ENCODE assay signal across 8 cellular contexts in the genomic region with DNA sequence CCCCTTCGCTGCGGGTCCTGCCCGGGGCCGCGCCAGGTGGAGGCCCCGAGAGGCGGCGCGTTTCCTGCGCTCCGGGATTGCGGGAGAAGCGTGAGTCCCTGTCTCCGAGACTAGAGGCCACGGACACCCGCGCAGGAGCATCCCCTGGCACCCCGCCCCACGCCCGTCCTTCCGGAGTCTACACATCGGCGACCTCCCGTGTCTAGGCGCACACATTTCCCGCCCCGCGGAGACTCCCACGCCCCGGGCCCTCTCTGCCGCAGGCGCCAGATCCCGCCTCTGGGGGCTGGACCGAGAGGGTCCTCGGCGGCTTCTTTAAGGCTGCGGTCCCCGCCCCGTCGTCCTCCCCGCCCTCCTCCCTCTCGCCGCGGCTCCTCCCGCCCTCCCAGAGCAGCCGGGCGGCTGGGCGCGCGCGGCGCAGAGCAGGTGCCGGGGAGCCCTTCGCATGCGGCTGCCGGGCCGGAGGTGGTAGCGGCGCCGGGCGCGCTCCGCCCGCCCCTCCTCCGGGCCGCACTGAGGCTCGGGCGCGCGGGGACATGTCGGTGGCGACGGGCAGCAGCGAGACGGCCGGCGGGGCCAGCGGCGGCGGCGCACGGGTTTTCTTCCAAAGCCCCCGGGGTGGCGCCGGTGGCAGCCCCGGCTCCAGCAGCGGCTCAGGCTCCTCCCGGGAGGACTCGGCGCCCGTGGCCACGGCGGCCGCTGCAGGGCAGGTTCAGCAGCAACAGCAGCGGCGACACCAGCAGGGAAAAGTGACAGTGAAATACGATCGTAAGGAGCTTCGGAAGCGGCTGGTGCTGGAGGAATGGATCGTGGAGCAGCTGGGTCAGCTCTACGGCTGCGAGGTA. TPM values are rescaled to one million over a fixed set of nuclear protein-coding genes. Genes with fewer than 3 reads are reported as not detected.
A peak's percentile ranks its signal among the peaks of the same experiment; 100 is the strongest.
DNase-seq lines count a peak whose midpoint lies in the region; ATAC-seq and TF ChIP-seq lines count a peak whose summit lies in the region.

A gene with protein sequence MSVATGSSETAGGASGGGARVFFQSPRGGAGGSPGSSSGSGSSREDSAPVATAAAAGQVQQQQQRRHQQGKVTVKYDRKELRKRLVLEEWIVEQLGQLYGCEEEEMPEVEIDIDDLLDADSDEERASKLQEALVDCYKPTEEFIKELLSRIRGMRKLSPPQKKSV (plus strand): TSS at position 388 of the 845 bp plus-strand sequence. CDS start 149 bp downstream, at position 537.

- peaks cover 33% of the 10 kb centered on the region for H3K4me1 ChIP-seq in neuron (ENCODE audit: insufficient read depth, low read length)

- H3K36me3 ChIP-seq in neuron (ENCODE audit: insufficient read depth, low read length): no peaks in the 10 kb centered on the region

- DNase-seq in COLO668 (lab: John Stamatoyannopoulos, UW; ENCODE audit: unreplicated experiment) (peak; percentile 74), LoVo (ENCODE audit: low spot score) (peak; percentile 52), foreskin fibroblast (peak in 1 of 2 donors; percentile 34), epidermal melanocyte (ENCODE audit: insufficient read length, low spot score) (no peak)
- DNase-seq in activated CD8-positive, alpha-beta T cell treated with anti-CD3 and anti-CD28 coated beads for 36 hours: peak; percentile 47

- peak within 1 kb of the TSS; percentile 45 for H3K4me3 Mint-ChIP-seq in activated CD8-positive, alpha-beta T cell treated with anti-CD3 and anti-CD28 coated beads for 36 hours

- H3K27me3 Mint-ChIP-seq in activated CD8-positive, alpha-beta T cell treated with anti-CD3 and anti-CD28 coated beads for 36 hours: peaks cover 63% of the 10 kb centered on the region

- no peaks in the 10 kb centered on the region for H3K9me3 ChIP-seq in neuron (ENCODE audit: low read length)

- intact Hi-C loops in activated CD8-positive, alpha-beta T cell treated with anti-CD3 and anti-CD28 coated beads for 36 hours (cut with micrococcal nuclease): no loop called here

- no peaks in the 10 kb centered on the region for H3K27me3 ChIP-seq in neuron (ENCODE audit: insufficient read depth, low read length)

- H3K4me3 ChIP-seq in foreskin fibroblast (ENCODE audit: low read depth in 1 of 2, low read length in 2 of 2) (peak within 1 kb of the TSS; percentile 35 to 45), neuron (ENCODE audit: low read length) (peak within 1 kb of the TSS; percentile 96)

- peak; percentile 81 for ATAC-seq in activated CD8-positive, alpha-beta T cell treated with anti-CD3 and anti-CD28 coated beads for 36 hours
- ATAC-seq in HG02970 (IDR thresholded peaks at IDR 0.05; ENCODE audit: low FRiP score, unreplicated experiment) (no peak), GM18517 (IDR thresholded peaks at IDR 0.05; ENCODE audit: unreplicated experiment) (no peak)

- POLR2A ChIA-PET in activated CD8-positive, alpha-beta T cell treated with anti-CD3 and anti-CD28 coated beads for 36 hours (lab: Charles Lee): no interaction called here

- TF ChIP-seq CTCF in activated CD8-positive, alpha-beta T cell treated with anti-CD3 and anti-CD28 coated beads for 36 hours (IDR thresholded peaks at IDR 0.05): no peak
- no peak for TF ChIP-seq CTCF in foreskin fibroblast (IDR thresholded peaks at IDR 0.05; ENCODE audit: low read depth, low read length)

- CTCF ChIA-PET in activated CD8-positive, alpha-beta T cell treated with anti-CD3 and anti-CD28 coated beads for 36 hours (lab: Charles Lee): interaction anchor here (1.0 kb wide), 1 partner anchor 11 kb away, joined by 3 read pairs; no protein-coding TSS in a partner anchor

- peak within 1 kb of the TSS; percentile 78 for H2AFZ ChIP-seq in neuron (ENCODE audit: low read depth, low read length)

- no peak within 1 kb of the TSS for H3K27ac Mint-ChIP-seq in activated CD8-positive, alpha-beta T cell treated with anti-CD3 and anti-CD28 coated beads for 36 hours

- no peaks in the 10 kb centered on the region for H3K36me3 Mint-ChIP-seq in activated CD8-positive, alpha-beta T cell treated with anti-CD3 and anti-CD28 coated beads for 36 hours (ENCODE audit: low read depth)

- peaks cover 1% of the 10 kb centered on the region for H3K9me3 Mint-ChIP-seq in activated CD8-positive, alpha-beta T cell treated with anti-CD3 and anti-CD28 coated beads for 36 hours

- peaks cover 16% of the 10 kb centered on the region for H3K4me1 Mint-ChIP-seq in activated CD8-positive, alpha-beta T cell treated with anti-CD3 and anti-CD28 coated beads for 36 hours (ENCODE audit: low read depth)

RNA-seq across cellular contexts. Expression of the gene that starts here (rescaled TPM):
- under 1 TPM; 0.65 to 0.86 TPM for total RNA-seq in activated CD8-positive, alpha-beta T cell treated with anti-CD3 and anti-CD28 coated beads for 36 hours

Comparison
In these comparisons a context has a peak if more than half of its experiments do, and no peak if none do; other contexts are left out.
1. Peak in DNase-seq and ATAC-seq in activated CD8-positive, alpha-beta T cell treated with anti-CD3 and anti-CD28 coated beads for 36 hours; RNA of the gene not detected or under 1 TPM.